ENCODE assay signal across 8 cellular contexts in the genomic region with DNA sequence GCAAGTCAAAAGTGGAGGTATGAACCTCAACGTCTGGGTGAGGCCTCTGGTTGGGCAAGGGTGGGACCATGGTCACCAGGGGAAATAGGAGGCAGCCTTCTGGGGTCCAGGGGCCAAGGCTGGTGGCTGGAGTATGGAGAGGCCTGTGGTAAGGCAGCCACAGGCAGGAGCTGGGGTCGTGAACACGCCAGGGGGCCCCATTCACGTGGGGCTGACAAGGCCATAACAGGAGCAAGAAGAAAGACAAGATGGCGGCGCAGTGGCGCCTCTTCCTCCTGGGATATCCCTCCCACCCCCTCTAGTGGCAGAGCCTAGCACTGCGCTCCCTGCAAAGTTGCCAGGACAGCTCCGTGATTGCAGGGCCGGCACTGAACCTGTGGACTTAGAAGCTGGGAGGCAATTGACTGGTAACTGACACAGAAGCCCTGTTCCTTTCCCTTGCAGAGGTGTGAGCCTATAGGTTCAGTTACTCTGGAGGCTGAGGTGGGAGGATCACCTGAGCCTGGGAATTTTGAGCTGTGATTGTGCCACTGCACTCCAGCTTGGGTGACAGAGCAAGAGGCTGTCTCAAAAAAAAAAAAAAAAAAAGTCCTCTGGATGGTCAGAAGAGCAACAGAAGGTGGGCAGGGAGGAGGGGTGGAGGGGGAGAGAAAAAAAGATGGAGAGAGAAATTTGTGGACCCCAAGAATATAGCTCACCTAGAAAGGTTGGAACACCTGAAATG.
DNase-seq lines count a peak whose midpoint lies in the region; ATAC-seq and TF ChIP-seq lines count a peak whose summit lies in the region.

No MANE protein-coding gene starts in this region.

- DNase-seq in GM13976 (ENCODE audit: low spot score) (peak; percentile 80), NCI-H2029 treated with DMSO at 0.1 percent for 48 hours (lab: John Stamatoyannopoulos, UW) (peak; percentile 53), cardiac fibroblast (ENCODE audit: low read depth in 2 of 2) (peak; percentile 85 to 88), kidney glomerular epithelial cell (lab: John Stamatoyannopoulos, UW) (peak; percentile 47)
- DNase-seq in activated CD4-positive, CD25-positive, alpha-beta regulatory T cell treated with anti-CD3 and anti-CD28 coated beads, Interleukin-2, amount 50 U/mL, for 16 hours (ENCODE audit: low read depth, low spot score) = peak; percentile 19
- peak; percentile 73 to 78 for DNase-seq in stimulated activated CD4-positive, alpha-beta T cell treated with anti-CD3 and anti-CD28 coated beads, Interleukin-2, amount 100 ng/mL, for 48 hours

- TF ChIP-seq CTCF in 22Rv1 (IDR thresholded peaks at IDR 0.05) (peak; percentile 95), GM13976 (IDR thresholded peaks at IDR 0.05; ENCODE audit: borderline replicate concordance, control extremely low read depth, extremely low read depth, insufficient read depth, missing control alignments) (peak; percentile 80), cardiac fibroblast (IDR thresholded peaks at IDR 0.05; ENCODE audit: low read depth, low read length) (peak; percentile 99)

- H3K4me3 ChIP-seq in cardiac fibroblast (replicated peaks in 1 of 2; ENCODE audit: low read depth in 2 of 2, low read length in 2 of 2) = no peak overlapping the region

- no peak for TF ChIP-seq POLR2A in GM18505 (IDR thresholded peaks at IDR 0.05; ENCODE audit: borderline replicate concordance, extremely low read depth, insufficient read depth, insufficient read length)

- ATAC-seq in GM18505 (IDR thresholded peaks at IDR 0.05; ENCODE audit: unreplicated experiment) = no peak

- in situ Hi-C loops in GM13976 (cut with MboI; ENCODE audit: low sequenced_read_pairs, unreplicated experiment) = no loop called here

- H3K27ac ChIP-seq in 22Rv1 = no peak overlapping the region

Comparison
In these comparisons a context has a peak if more than half of its experiments do, and no peak if none do; other contexts are left out.
1. DNase-seq: peak in every context shown above with its lines; median percentile 86 in cardiac fibroblast; 80 in GM13976; 76 in stimulated activated CD4-positive, alpha-beta T cell treated with anti-CD3 and anti-CD28 coated beads, Interleukin-2, amount 100 ng/mL, for 48 hours; 53 in NCI-H2029 treated with DMSO at 0.1 percent for 48 hours; 47 in kidney glomerular epithelial cell; 19 in activated CD4-positive, CD25-positive, alpha-beta regulatory T cell treated with anti-CD3 and anti-CD28 coated beads, Interleukin-2, amount 50 U/mL, for 16 hours.